ENCODE assay signal across 7 cellular contexts in genomic region chr11:96012086-96012824, GRCh38.
DNase-seq lines count a peak whose midpoint lies in the region; TF ChIP-seq lines count a peak whose summit lies in the region.

No MANE protein-coding gene starts in this region.

- CTCF ChIA-PET in HEK293T (lab: Yijun Ruan, JAX): no interaction called here

- no peak for TF ChIP-seq EP300 in suprapubic skin (IDR thresholded peaks at IDR 0.05)

- no peaks in the 10 kb centered on the region for H3K79me1 ChIP-seq in mesendoderm (ENCODE audit: low read length)

- H2BK15ac ChIP-seq in mesendoderm (replicated peaks; ENCODE audit: low read depth): no peak overlapping the region

- no peak overlapping the region for H4K5ac ChIP-seq in mesendoderm (ENCODE audit: low read length)

- H3K4me3 ChIP-seq in mesendoderm (ENCODE audit: low read length) (no peak overlapping the region), suprapubic skin (no peak overlapping the region)

- H3K27me3 ChIP-seq in mesendoderm (ENCODE audit: insufficient read depth, low read length, poor library complexity): no peaks in the 10 kb centered on the region
- no peaks in the 10 kb centered on the region for H3K27me3 ChIP-seq in suprapubic skin

- TF ChIP-seq CTCF in GM13976 (IDR thresholded peaks at IDR 0.05; ENCODE audit: borderline replicate concordance, control extremely low read depth, extremely low read depth, insufficient read depth, missing control alignments): peak; percentile 49
- peak; percentile 17 to 43 for TF ChIP-seq CTCF in suprapubic skin (IDR thresholded peaks at IDR 0.05)

- in situ Hi-C loops in GM13976 (cut with MboI; ENCODE audit: low sequenced_read_pairs, unreplicated experiment): no loop called here

- H3K4me1 ChIP-seq in mesendoderm (ENCODE audit: control insufficient read depth, low read depth, low read length) (peaks cover 13% of the 10 kb centered on the region), suprapubic skin (peaks cover 16% of the 10 kb centered on the region)

- no peak overlapping the region for H3K9ac ChIP-seq in mesendoderm (ENCODE audit: low read length)

- H3K4ac ChIP-seq in mesendoderm (ENCODE audit: low read depth, low read length): no peak overlapping the region

- no peaks in the 10 kb centered on the region for H3K9me3 ChIP-seq in suprapubic skin

- DNase-seq in GM13976 (ENCODE audit: low spot score): peak; percentile 58
- DNase-seq in HEK293T (ENCODE audit: extremely low spot score): peak; percentile 22
- DNase-seq in NAMALWA (ENCODE audit: low spot score): peak; percentile 95
- DNase-seq in activated CD4-positive, alpha-beta T cell treated with anti-CD3 and anti-CD28 coated beads, Interleukin-2, amount 50 U/mL, for 1 hour: peak; percentile 58
- peak; percentile 66 for DNase-seq in effector CD4-positive, alpha-beta T cell
- DNase-seq in mesendoderm: peak; percentile 93
- no peak for DNase-seq in suprapubic skin (ENCODE audit: low spot score in 2 of 2)

- H3K18ac ChIP-seq in mesendoderm (ENCODE audit: low read length): no peak overlapping the region

- WGBS in mesendoderm (ENCODE audit: extremely low coverage, insufficient coverage, low lambda C conversion rate): no CpG with 5 or more reads among the region's 8 CpGs
- 7% methylated on average over 8 of the region's 8 CpGs for WGBS in suprapubic skin

- H3K4me2 ChIP-seq in mesendoderm (ENCODE audit: low read length): no peak overlapping the region

- H3K56ac ChIP-seq in mesendoderm (ENCODE audit: low read length): no peak overlapping the region

- no peaks in the 10 kb centered on the region for H3K79me2 ChIP-seq in mesendoderm (ENCODE audit: control insufficient read depth, insufficient read depth, low read length)

- H4K8ac ChIP-seq in mesendoderm (ENCODE audit: low read depth, low read length): no peak overlapping the region

- TF ChIP-seq POLR2A in suprapubic skin (IDR thresholded peaks at IDR 0.05): no peak

- H3K27ac ChIP-seq in mesendoderm (ENCODE audit: low read depth, low read length): no peak overlapping the region
- peak overlapping the region; percentile 62 for H3K27ac ChIP-seq in suprapubic skin

- no peak overlapping the region for H2BK120ac ChIP-seq in mesendoderm (ENCODE audit: low read depth, low read length)

- H3K23ac ChIP-seq in mesendoderm (ENCODE audit: low read length): no peak overlapping the region

- POLR2A ChIA-PET in HEK293T (lab: Yijun Ruan, JAX): no interaction called here

- H3K36me3 ChIP-seq in mesendoderm (ENCODE audit: control insufficient read depth, insufficient read depth, low read length) (no peaks in the 10 kb centered on the region), suprapubic skin (no peaks in the 10 kb centered on the region)

- H2BK5ac ChIP-seq in mesendoderm (ENCODE audit: low read length): no peak overlapping the region

- H2AK5ac ChIP-seq in mesendoderm (ENCODE audit: low read length): no peak overlapping the region

TF ChIP-seq in HEK293T, 16 proteins besides CTCF, POLR2A, EP300 and RAD21:
- TF ChIP-seq PKNOX1 (IDR thresholded peaks at IDR 0.05) (peak; percentile 69), SP1 (IDR thresholded peaks at IDR 0.05) (no peak)

Comparison
In these comparisons a context has a peak if more than half of its experiments do, and no peak if none do; other contexts are left out.
1. DNase-seq: peak in GM13976 (single experiment), HEK293T (single experiment), NAMALWA (single experiment), activated CD4-positive, alpha-beta T cell treated with anti-CD3 and anti-CD28 coated beads, Interleukin-2, amount 50 U/mL, for 1 hour (single experiment), effector CD4-positive, alpha-beta T cell (single experiment) and mesendoderm (single experiment); none in suprapubic skin (0 of 2).